ENCODE assay signal across 1 cellular context in genomic region chr19:17263712-17264640, GRCh38.
TF ChIP-seq lines count a peak whose summit lies in the region.

No MANE protein-coding gene starts in this region.

TF ChIP-seq in GM23338, 12 proteins besides CTCF, POLR2A, EP300 and RAD21:
- TF ChIP-seq ZNF462 (CRISPR knock-in tag; IDR thresholded peaks at IDR 0.05) = no peak
- TF ChIP-seq POLR2AphosphoS5 (IDR thresholded peaks at IDR 0.05; ENCODE audit: low read depth) = no peak
- TF ChIP-seq ZNF114 (CRISPR knock-in tag; IDR thresholded peaks at IDR 0.05) = no peak
- no peak for TF ChIP-seq EZH2phosphoT487 (IDR thresholded peaks at IDR 0.05; ENCODE audit: unreplicated experiment)
- TF ChIP-seq ZNF331 (CRISPR knock-in tag; IDR thresholded peaks at IDR 0.05; ENCODE audit: low read depth) = no peak
- TF ChIP-seq JUNB (IDR thresholded peaks at IDR 0.05; ENCODE audit: unreplicated experiment) = no peak
- no peak for TF ChIP-seq REST (IDR thresholded peaks at IDR 0.05; ENCODE audit: unreplicated experiment)
- TF ChIP-seq CREB1 (CRISPR knock-in tag; IDR thresholded peaks at IDR 0.05; ENCODE audit: low read depth) = no peak
- no peak for TF ChIP-seq STAT1 (IDR thresholded peaks at IDR 0.05; ENCODE audit: unreplicated experiment)
- no peak for TF ChIP-seq EZH2 (IDR thresholded peaks at IDR 0.05; ENCODE audit: low read depth, unreplicated experiment)
- TF ChIP-seq ETS1 (IDR thresholded peaks at IDR 0.05) = no peak
- no peak for TF ChIP-seq NANOG (IDR thresholded peaks at IDR 0.05; ENCODE audit: borderline replicate concordance)
